ENCODE assay signal across 9 cellular contexts in genomic region chr1:47650205-47650604, GRCh38.
DNase-seq lines count a peak whose midpoint lies in the region; ATAC-seq and TF ChIP-seq lines count a peak whose summit lies in the region.
"Had no signal": no experiment of that assay in that cellular context is flagged by ENCODE, and none has a peak within 500 bp of the region (broad histone marks: within the 10 kb centered on the region; RNA-seq: fewer than 3 reads in every experiment).

No MANE protein-coding gene starts in this region.

- TF ChIP-seq EP300 in gastroesophageal sphincter (IDR thresholded peaks at IDR 0.05), result no peak

- H3K9me3 ChIP-seq in gastroesophageal sphincter, result no peaks in the 10 kb centered on the region
- H3K9me3 ChIP-seq: left ventricle myocardium inferior had no signal

- H4K5ac ChIP-seq in mesendoderm (ENCODE audit: low read length), result no peak overlapping the region

- H3K36me3 ChIP-seq in mesendoderm (ENCODE audit: control insufficient read depth, insufficient read depth, low read length), result no peaks in the 10 kb centered on the region
- H3K36me3 ChIP-seq in gastroesophageal sphincter, result no peaks in the 10 kb centered on the region
- H3K36me3 ChIP-seq: left ventricle myocardium inferior had no signal

- no peak overlapping the region for H3K9ac ChIP-seq in mesendoderm (ENCODE audit: low read length)

- no peak for TF ChIP-seq POLR2A in gastroesophageal sphincter (IDR thresholded peaks at IDR 0.05)

- no peak for TF ChIP-seq CTCF in gastroesophageal sphincter (IDR thresholded peaks at IDR 0.05)

- H3K4ac ChIP-seq in mesendoderm (ENCODE audit: low read depth, low read length), result no peak overlapping the region

- no CpG with 5 or more reads among the region's 7 CpGs for WGBS in mesendoderm (ENCODE audit: extremely low coverage, insufficient coverage, low lambda C conversion rate)
- 49 to 80% methylated on average over 2 to 7 of the region's 7 CpGs for WGBS in gastroesophageal sphincter (ENCODE audit: low coverage in 1 of 2), 2 donors

- H4K8ac ChIP-seq in mesendoderm (ENCODE audit: low read depth, low read length), result no peak overlapping the region

- no peak overlapping the region for H3K56ac ChIP-seq in mesendoderm (ENCODE audit: low read length)

- no peaks in the 10 kb centered on the region for H3K27me3 ChIP-seq in mesendoderm (ENCODE audit: insufficient read depth, low read length, poor library complexity)
- H3K27me3 ChIP-seq in gastroesophageal sphincter, result peaks cover 21% of the 10 kb centered on the region

- H3K4me3 ChIP-seq in mesendoderm (ENCODE audit: low read length) (no peak overlapping the region), gastroesophageal sphincter (no peak overlapping the region)
- H3K4me3 ChIP-seq: left ventricle myocardium inferior had no signal

- H2BK120ac ChIP-seq in mesendoderm (ENCODE audit: low read depth, low read length), result no peak overlapping the region

- no peak overlapping the region for H3K18ac ChIP-seq in mesendoderm (ENCODE audit: low read length)

- H2AK5ac ChIP-seq in mesendoderm (ENCODE audit: low read length), result no peak overlapping the region

- H3K79me2 ChIP-seq in mesendoderm (ENCODE audit: control insufficient read depth, insufficient read depth, low read length), result no peaks in the 10 kb centered on the region

- DNase-seq in COLO829 (ENCODE audit: low spot score) (peak; percentile 15), NCI-H1436 treated with DMSO at 0.1 percent for 48 hours (lab: John Stamatoyannopoulos, UW) (peak; percentile 96), astrocyte of the hippocampus (ENCODE audit: low read depth, low spot score) (peak; percentile 81), mesendoderm (peak; percentile 22), dedifferentiated amniotic fluid mesenchymal stem cell (ENCODE audit: extremely low spot score) (no peak), AML-193 (lab: John Stamatoyannopoulos, UW) (no peak)
- DNase-seq: left ventricle myocardium inferior had no signal

- H2BK5ac ChIP-seq in mesendoderm (ENCODE audit: low read length), result no peak overlapping the region

- no peak overlapping the region for H3K4me2 ChIP-seq in mesendoderm (ENCODE audit: low read length)

- no peak overlapping the region for H3K23ac ChIP-seq in mesendoderm (ENCODE audit: low read length)

- H3K79me1 ChIP-seq in mesendoderm (ENCODE audit: low read length), result no peaks in the 10 kb centered on the region

- ATAC-seq in GM21619 (IDR thresholded peaks at IDR 0.05; ENCODE audit: unreplicated experiment) (no peak), gastroesophageal sphincter (no peak)

- H3K27ac ChIP-seq in mesendoderm (ENCODE audit: low read depth, low read length), result no peak overlapping the region
- no peak overlapping the region for H3K27ac ChIP-seq in gastroesophageal sphincter
- H3K27ac ChIP-seq: left ventricle myocardium inferior had no signal

- H2BK15ac ChIP-seq in mesendoderm (replicated peaks; ENCODE audit: low read depth), result no peak overlapping the region

- H3K4me1 ChIP-seq in mesendoderm (ENCODE audit: control insufficient read depth, low read depth, low read length) (no peaks in the 10 kb centered on the region), gastroesophageal sphincter (no peaks in the 10 kb centered on the region)
- H3K4me1 ChIP-seq: left ventricle myocardium inferior had no signal

Comparison
In these comparisons a context has a peak if more than half of its experiments do, and no peak if none do; other contexts are left out.
1. DNase-seq: peak in COLO829 (single experiment), NCI-H1436 treated with DMSO at 0.1 percent for 48 hours (single experiment), astrocyte of the hippocampus (single experiment) and mesendoderm (single experiment); none in dedifferentiated amniotic fluid mesenchymal stem cell (single experiment) and AML-193 (0 of 2).